ENCODE assay signal across 8 cellular contexts in the genomic region with DNA sequence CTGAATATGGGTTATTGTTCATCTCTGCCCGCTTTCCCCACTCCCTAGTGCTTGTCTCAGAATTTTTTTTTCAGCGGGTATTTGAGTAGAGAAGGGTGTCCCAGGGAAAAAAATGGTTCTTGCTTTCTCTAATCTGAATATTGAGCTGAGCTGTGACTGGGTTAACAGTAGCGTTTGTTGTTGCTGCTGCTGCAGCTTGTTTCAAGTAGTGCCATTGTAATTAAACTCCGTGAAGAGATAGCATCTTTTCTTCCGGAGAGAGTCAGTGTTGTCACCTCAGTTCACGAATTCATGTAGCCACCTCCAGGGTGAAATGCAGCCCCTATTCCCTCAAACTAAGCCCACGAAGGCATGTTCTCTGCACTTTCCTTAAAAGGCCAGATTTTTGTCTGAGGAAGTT. TPM values are rescaled to one million over a fixed set of nuclear protein-coding genes. Genes with fewer than 3 reads are reported as not detected.
DNase-seq lines count a peak whose midpoint lies in the region; TF ChIP-seq lines count a peak whose summit lies in the region.

No MANE protein-coding gene starts in this region.

- H3K36me3 ChIP-seq in MM.1S (replicated peaks; ENCODE audit: insufficient read depth, low read length) (no peaks in the 10 kb centered on the region), vagina (no peaks in the 10 kb centered on the region)

- intact Hi-C loops in vagina (cut with DNase I): no loop called here

- no peak for TF ChIP-seq POLR2A in vagina (IDR thresholded peaks at IDR 0.05)

- H3F3A ChIP-seq in MM.1S (ENCODE audit: insufficient read depth, low read length): peaks cover 19% of the 10 kb centered on the region

- H3K4me3 ChIP-seq in MM.1S (ENCODE audit: low read length) (peak overlapping the region; percentile 94; the same call in 1 of the 2 replicates), vagina (peak overlapping the region; percentile 70 to 85)

- DNase-seq in ELR (ENCODE audit: low read depth) (peak; percentile 22), MM.1S (no peak), mesothelial cell of epicardium (ENCODE audit: low spot score in 2 of 2, unreplicated experiment in 2 of 2) (no peak), vagina (ENCODE audit: extremely low spot score in 2 of 2) (no peak), NCI-H1092 (lab: John Stamatoyannopoulos, UW) (no peak), UCSD-AML1 (lab: John Stamatoyannopoulos, UW; ENCODE audit: unreplicated experiment) (no peak)
- no peak for DNase-seq in stimulated activated CD4-positive, alpha-beta T cell treated with anti-CD3 and anti-CD28 coated beads, Interleukin-1b, Interleukin-23, amount 100 ng/mL, for 48 hours

- H3K27me3 ChIP-seq in MM.1S (replicated peaks; ENCODE audit: insufficient read depth, low read length) (peaks cover 8% of the 10 kb centered on the region; the same call in 1 of the 2 replicates), vagina (no peaks in the 10 kb centered on the region)

- peak overlapping the region; percentile 92 to 98 (median 94) for H3K4me3 Mint-ChIP-seq in brain
- H3K4me3 Mint-ChIP-seq in mesothelial cell of epicardium: peak overlapping the region; percentile 98

- H3K27ac Mint-ChIP-seq in brain: peak overlapping the region; percentile 98 to 100 (median 98)
- H3K27ac Mint-ChIP-seq in mesothelial cell of epicardium: peak overlapping the region; percentile 98

- H3K27ac ChIP-seq in MM.1S (ENCODE audit: low read length) (no peak overlapping the region; the same call in 1 of the 2 replicates), vagina (peak overlapping the region; percentile 92)

- peaks cover 29% of the 10 kb centered on the region for H3K79me2 ChIP-seq in MM.1S (ENCODE audit: low read length)

- H3K9ac ChIP-seq in MM.1S (ENCODE audit: low read length): peak overlapping the region; percentile 90; the same call in 1 of the 2 replicates

- peak overlapping the region; percentile 75 for H3K4me2 ChIP-seq in MM.1S (ENCODE audit: low read depth, low read length)

- H3K9me2 ChIP-seq in MM.1S (replicated peaks; ENCODE audit: insufficient read depth, low read length): no peaks in the 10 kb centered on the region

- H3K36me3 Mint-ChIP-seq in brain (peaks cover 4% of the 10 kb centered on the region), mesothelial cell of epicardium (no peaks in the 10 kb centered on the region)

- H4K20me1 ChIP-seq in MM.1S (ENCODE audit: insufficient read depth, low read length): no peaks in the 10 kb centered on the region

- H3K9me3 ChIP-seq in MM.1S (replicated peaks; ENCODE audit: insufficient read depth, low read length) (no peaks in the 10 kb centered on the region), vagina (no peaks in the 10 kb centered on the region)

- peaks cover 0 to 3% (median 0%) of the 10 kb centered on the region in 5 experiments for H3K9me3 Mint-ChIP-seq in brain
- peaks cover 4% of the 10 kb centered on the region for H3K9me3 Mint-ChIP-seq in mesothelial cell of epicardium

- no peak for TF ChIP-seq CTCF in MM.1S (IDR thresholded peaks at IDR 0.05; ENCODE audit: low read length)
- TF ChIP-seq CTCF in brain (conservative IDR thresholded peaks at IDR 0.05): no peak
- TF ChIP-seq CTCF in mesothelial cell of epicardium (IDR thresholded peaks at IDR 0.05; ENCODE audit: unreplicated experiment): no peak
- TF ChIP-seq CTCF in vagina (IDR thresholded peaks at IDR 0.05): no peak

- H3K4me1 ChIP-seq in MM.1S (ENCODE audit: low read length) (peaks cover 37% of the 10 kb centered on the region), vagina (peaks cover 33% of the 10 kb centered on the region)

- H3K4me1 Mint-ChIP-seq in brain: peaks cover 53% of the 10 kb centered on the region
- peaks cover 37% of the 10 kb centered on the region for H3K4me1 Mint-ChIP-seq in mesothelial cell of epicardium

- H2AFZ ChIP-seq in MM.1S (ENCODE audit: low read length): no peak overlapping the region

- H3K27me3 Mint-ChIP-seq in brain (peaks cover 4% of the 10 kb centered on the region), mesothelial cell of epicardium (ENCODE audit: low read depth) (no peaks in the 10 kb centered on the region)

RNA-seq across cellular contexts. Expression of a gene that starts 1.5 kb away (rescaled TPM):
- 13.9 TPM for polyA plus RNA-seq in brain (ENCODE audit: insufficient read depth, low read depth, low replicate concordance)
- total RNA-seq in mesothelial cell of epicardium (65.4 to 70.7 TPM (median 66.4 TPM) in 3 replicates), vagina (48.6 TPM)
